In the genomic region with DNA sequence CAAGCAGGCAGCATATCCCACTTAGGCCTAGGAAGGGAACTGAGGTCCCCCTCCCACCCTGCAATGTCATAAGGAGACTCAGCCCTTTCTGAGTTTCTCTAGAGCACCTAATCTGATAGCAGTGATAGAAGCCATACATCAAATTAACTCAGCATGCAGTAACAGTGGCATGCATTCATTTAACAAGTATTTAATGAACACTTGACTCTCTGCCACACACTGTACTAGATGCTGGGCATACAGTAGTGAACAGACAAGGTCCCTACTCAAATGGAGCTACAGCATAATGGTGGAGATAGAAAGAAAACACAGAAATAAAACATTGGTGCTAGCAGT, we compare ENCODE assay signal across 9 cellular contexts. TPM values are rescaled to one million over a fixed set of nuclear protein-coding genes. Genes with fewer than 3 reads are reported as not detected.
A peak's percentile ranks its signal among the peaks of the same experiment; 100 is the strongest.
DNase-seq lines count a peak whose midpoint lies in the region; ATAC-seq and TF ChIP-seq lines count a peak whose summit lies in the region.
"Had no signal": no experiment of that assay in that cellular context is flagged by ENCODE, and none has a peak within 500 bp of the region (broad histone marks: within the 10 kb centered on the region; RNA-seq: fewer than 3 reads in every experiment).

No MANE protein-coding gene starts in this region.

- peaks cover 7% of the 10 kb centered on the region for H3K27me3 Mint-ChIP-seq in brain
- H3K27me3 Mint-ChIP-seq: progenitor cell of endocrine pancreas had no signal

- H3K4me2 ChIP-seq in parathyroid adenoma (ENCODE audit: low read length) = no peak overlapping the region

- H3K9me3 Mint-ChIP-seq in brain = no peaks in the 10 kb centered on the region

- H2AFZ ChIP-seq in parathyroid adenoma = no peak overlapping the region

- H3K9me3 ChIP-seq in parathyroid adenoma (ENCODE audit: control insufficient read depth, low read length) = no peaks in the 10 kb centered on the region
- no peaks in the 10 kb centered on the region for H3K9me3 ChIP-seq in tibial artery

- H3K79me2 ChIP-seq in parathyroid adenoma = peaks cover 58% of the 10 kb centered on the region

- peak overlapping the region in 3 of 5 experiments; percentile 90 to 96 (median 90) for H3K27ac Mint-ChIP-seq in brain

- intact Hi-C loops in tibial artery (cut with DNase I; ENCODE audit: low total_unique reads) = no loop called here

- peak overlapping the region; percentile 15 for H3K27ac ChIP-seq in parathyroid adenoma
- H3K27ac ChIP-seq in tibial artery = peak overlapping the region in 1 of 2 donors; percentile 72

- no peak overlapping the region for H3K9ac ChIP-seq in parathyroid adenoma

- DNase-seq in DMS79 treated with DMSO at 0.1 percent for 48 hours (lab: John Stamatoyannopoulos, UW) (peak; percentile 75), NCI-H187 (lab: John Stamatoyannopoulos, UW) (peak; percentile 15 to 27), omental fat pad (ENCODE audit: low spot score) (no peak), tibial artery (no peak)

- H3K4me3 ChIP-seq in parathyroid adenoma (ENCODE audit: low read depth, low read length) (no peak overlapping the region), tibial artery (no peak overlapping the region)

- peaks cover 24% of the 10 kb centered on the region for H3K4me1 ChIP-seq in parathyroid adenoma
- H3K4me1 ChIP-seq in tibial artery = peaks cover 0 to 82% (median 61%) of the 10 kb centered on the region in 4 donors

- H3K36me3 Mint-ChIP-seq in brain = no peaks in the 10 kb centered on the region

- H3K36me3 ChIP-seq in parathyroid adenoma (ENCODE audit: control insufficient read depth, insufficient read depth, low read length) (no peaks in the 10 kb centered on the region), tibial artery (peaks cover 0 to 3% (median 0%) of the 10 kb centered on the region in 3 donors)

- peaks cover 35% of the 10 kb centered on the region for H3K4me1 Mint-ChIP-seq in brain

- TF ChIP-seq CTCF in brain (conservative IDR thresholded peaks at IDR 0.05) (no peak), parathyroid adenoma (IDR thresholded peaks at IDR 0.05) (no peak), omental fat pad (IDR thresholded peaks at IDR 0.05) (no peak), tibial artery (IDR thresholded peaks at IDR 0.05) (no peak)

- H3K27me3 ChIP-seq in parathyroid adenoma (ENCODE audit: control insufficient read depth, insufficient read depth, low read length) (no peaks in the 10 kb centered on the region), tibial artery (no peaks in the 10 kb centered on the region)

- H3K4me3 Mint-ChIP-seq in brain = no peak overlapping the region

- ATAC-seq in GM21447 (IDR thresholded peaks at IDR 0.05; ENCODE audit: unreplicated experiment) (no peak), GM21786 (IDR thresholded peaks at IDR 0.05; ENCODE audit: unreplicated experiment) (no peak), omental fat pad (ENCODE audit: low FRiP score) (no peak)

RNA-seq across cellular contexts. Expression of gene SLC22A5, which starts 58.6 kb away (rescaled TPM):
- polyA plus RNA-seq in brain (ENCODE audit: insufficient read depth, low read depth, low replicate concordance) = 2.4 TPM
- total RNA-seq in omental fat pad = 10 to 100 TPM in 3 of 4 donors, 1 to 10 TPM in 1; 7.6 to 38.7 (median 28.6) TPM

Comparison
In these comparisons a context has a peak if more than half of its experiments do, and no peak if none do; other contexts are left out.
1. DNase-seq: peak in DMS79 treated with DMSO at 0.1 percent for 48 hours (single experiment) and NCI-H187 (2 of 2); none in omental fat pad (single experiment) and tibial artery (0 of 2).